8 cellular contexts compared by ENCODE assay signal in the genomic region with DNA sequence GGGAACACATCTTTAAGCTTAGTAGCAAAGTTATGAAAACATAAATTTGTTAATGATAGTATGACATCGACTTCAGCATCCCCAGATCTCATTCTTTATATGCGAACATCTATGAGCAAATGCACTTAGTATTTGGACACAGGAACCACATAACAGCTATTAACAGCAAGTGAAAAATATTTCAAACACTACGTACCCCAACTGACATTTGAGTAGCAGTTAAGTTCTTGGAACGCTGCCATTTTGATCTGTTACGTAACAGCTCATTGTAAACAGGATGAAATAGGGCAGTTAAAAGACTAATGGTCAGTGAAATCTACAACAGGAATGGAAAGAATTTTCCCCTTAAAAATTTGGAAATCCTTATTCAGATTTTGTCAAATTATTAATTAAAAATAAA.
DNase-seq lines count a peak whose midpoint lies in the region; ATAC-seq and TF ChIP-seq lines count a peak whose summit lies in the region.

No MANE protein-coding gene starts in this region.

- H3K36me3 ChIP-seq in adipocyte (ENCODE audit: control insufficient read depth, insufficient read depth, low read length, severe bottlenecking) (no peaks in the 10 kb centered on the region), kidney epithelial cell (ENCODE audit: control insufficient read depth, insufficient read depth, low read length) (no peaks in the 10 kb centered on the region)

- H3K4me3 ChIP-seq in AG04449 (ENCODE audit: low read depth, low read length) (no peak overlapping the region), LNCaP clone FGC (ENCODE audit: low read depth, low read length) (no peak overlapping the region), adipocyte (ENCODE audit: low read length) (no peak overlapping the region), kidney epithelial cell (ENCODE audit: low read depth, low read length) (no peak overlapping the region)

- ATAC-seq in GM19351 (IDR thresholded peaks at IDR 0.05; ENCODE audit: unreplicated experiment) (no peak), GM19023 (IDR thresholded peaks at IDR 0.05; ENCODE audit: unreplicated experiment) (no peak)

- DNase-seq in AG04449 (ENCODE audit: low read depth, low spot score) (peak; percentile 91), LNCaP clone FGC (ENCODE audit: low read depth) (peak; percentile 1), adipocyte (ENCODE audit: low read depth) (peak; percentile 73), kidney epithelial cell (ENCODE audit: low read depth) (peak; percentile 50), UCSD-AML1 (lab: John Stamatoyannopoulos, UW; ENCODE audit: unreplicated experiment) (no peak)
- no peak for DNase-seq in activated CD8-positive, alpha-beta memory T cell treated with anti-CD3 and anti-CD28 coated beads, Interleukin-2, amount 50 U/mL, for 4 hours

- TF ChIP-seq CTCF in AG04449 (IDR thresholded peaks at IDR 0.05; ENCODE audit: insufficient read depth, low read length, missing control alignments) (no peak), LNCaP clone FGC (IDR thresholded peaks at IDR 0.05; ENCODE audit: control insufficient read depth, extremely low read depth, insufficient read depth) (no peak), kidney epithelial cell (IDR thresholded peaks at IDR 0.05; ENCODE audit: insufficient read depth, low read length, poor library complexity, severe bottlenecking) (no peak)

- no peaks in the 10 kb centered on the region for H3K27me3 ChIP-seq in adipocyte (replicated peaks; ENCODE audit: control insufficient read depth, insufficient read depth, low read length)
- H3K27me3 ChIP-seq in kidney epithelial cell (ENCODE audit: control insufficient read depth, insufficient read depth, low read length): no peaks in the 10 kb centered on the region

- H3K4me1 ChIP-seq in adipocyte (ENCODE audit: control insufficient read depth, insufficient read depth, low read length): peaks cover 37% of the 10 kb centered on the region

- no peak overlapping the region for H3K9ac ChIP-seq in adipocyte (ENCODE audit: low read length)

- POLR2A ChIA-PET in AG04449 (lab: Yijun Ruan, JAX): interaction anchor here (1.1 kb wide), 1 partner anchor 9 kb away, joined by 4 read pairs; no protein-coding TSS in a partner anchor

- CTCF ChIA-PET in AG04449 (lab: Yijun Ruan, JAX): interaction anchor here (0.6 to 1.7 kb wide), 6 partner anchors 9 to 1235 kb away, joined by 3 to 5 read pairs (median 3); no protein-coding TSS in a partner anchor

- H3K9me3 ChIP-seq in adipocyte (ENCODE audit: control insufficient read depth, low read length): no peaks in the 10 kb centered on the region

Comparison
In these comparisons a context has a peak if more than half of its experiments do, and no peak if none do; other contexts are left out.
1. DNase-seq: peak in AG04449 (single experiment), LNCaP clone FGC (single experiment), adipocyte (single experiment) and kidney epithelial cell (single experiment); none in activated CD8-positive, alpha-beta memory T cell treated with anti-CD3 and anti-CD28 coated beads, Interleukin-2, amount 50 U/mL, for 4 hours (single experiment) and UCSD-AML1 (single experiment).